Comparison of ENCODE assay signal across 1 cellular context in genomic region chr9:128870128-128870940, GRCh38.
TF ChIP-seq lines count a peak whose summit lies in the region.

No MANE protein-coding gene starts in this region.

TF ChIP-seq in K562, 482 proteins besides CTCF, POLR2A, EP300 and RAD21 (continued from another document and continues in another):
- TF ChIP-seq HINFP (tag; conservative IDR thresholded peaks at IDR 0.05; ENCODE audit: low read depth) (no peak), CREM (IDR thresholded peaks at IDR 0.05; ENCODE audit: low read depth) (0 out of 2 replicates have a peak, but pooled peaks have one; percentile 19), MTA3 (IDR thresholded peaks at IDR 0.05; ENCODE audit: borderline replicate concordance) (no peak), KDM1A (IDR thresholded peaks at IDR 0.05) (peak; percentile 87 to 90), ZFP36 (IDR thresholded peaks at IDR 0.05; ENCODE audit: low read depth, low read length, partially characterized antibody) (no peak), CBFA2T2 (conservative IDR thresholded peaks at IDR 0.05) (peak; percentile 90), AFF1 (IDR thresholded peaks at IDR 0.05; ENCODE audit: low read depth in 1 of 2, partially characterized antibody in 2 of 2) (no peak), ZNF311 (CRISPR knock-in tag; IDR thresholded peaks at IDR 0.05) (no peak), ZNF324 (CRISPR knock-in tag; IDR thresholded peaks at IDR 0.05) (no peak), XRCC4 (IDR thresholded peaks at IDR 0.05; ENCODE audit: extremely low read depth, insufficient read depth, insufficient read length) (no peak), ESRRA (IDR thresholded peaks at IDR 0.05; ENCODE audit: borderline replicate concordance, low read depth) (0 out of 2 replicates have a peak, but pooled peaks have one; percentile 9), NBN (IDR thresholded peaks at IDR 0.05; ENCODE audit: low read depth) (peak; percentile 25; the same call in 1 of the 2 replicates), RBM25 (IDR thresholded peaks at IDR 0.05; ENCODE audit: low read depth, low read length, severe bottlenecking) (peak; percentile 31), FOXP4 (CRISPR knock-in tag; IDR thresholded peaks at IDR 0.05; ENCODE audit: borderline replicate concordance) (0 out of 2 replicates have a peak, but pooled peaks have one; percentile 18), NR2C2 (CRISPR knock-in tag; IDR thresholded peaks at IDR 0.05) (no peak), NR2C2 (tag; IDR thresholded peaks at IDR 0.05) (no peak), ZNF121 (CRISPR knock-in tag; conservative IDR thresholded peaks at IDR 0.05) (peak; percentile 99), MTA2 (IDR thresholded peaks at IDR 0.05; ENCODE audit: low read depth) (peak; percentile 75), FOXM1 (IDR thresholded peaks at IDR 0.05; ENCODE audit: low read depth) (peak; percentile 49; the same call in 1 of the 2 replicates), FOXM1 (CRISPR knock-in tag; IDR thresholded peaks at IDR 0.05; ENCODE audit: low read depth) (no peak), PYGO2 (tag; IDR thresholded peaks at IDR 0.05) (no peak), RFX7 (CRISPR knock-in tag; IDR thresholded peaks at IDR 0.05) (no peak), HDAC1 (IDR thresholded peaks at IDR 0.05) (peak; percentile 12 to 60; a peak in 3 of 4 replicates), ZC3H11A (IDR thresholded peaks at IDR 0.05; ENCODE audit: low read depth, low read length) (no peak), POLR2AphosphoS5 (IDR thresholded peaks at IDR 0.05; ENCODE audit: control insufficient read depth, insufficient read depth, low read depth, low read length) (peak; percentile 55; the same call in 1 of the 2 replicates)
- TF ChIP-seq, protein P1, sequence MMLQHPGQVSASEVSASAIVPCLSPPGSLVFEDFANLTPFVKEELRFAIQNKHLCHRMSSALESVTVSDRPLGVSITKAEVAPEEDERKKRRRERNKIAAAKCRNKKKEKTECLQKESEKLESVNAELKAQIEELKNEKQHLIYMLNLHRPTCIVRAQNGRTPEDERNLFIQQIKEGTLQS (IDR thresholded peaks at IDR 0.05), result peak; percentile 63
- TF ChIP-seq, protein P1 (CRISPR knock-in tag; conservative IDR thresholded peaks at IDR 0.05), result 0 out of 2 replicates have a peak, but pooled peaks have one; percentile 16
- TF ChIP-seq, protein P2, sequence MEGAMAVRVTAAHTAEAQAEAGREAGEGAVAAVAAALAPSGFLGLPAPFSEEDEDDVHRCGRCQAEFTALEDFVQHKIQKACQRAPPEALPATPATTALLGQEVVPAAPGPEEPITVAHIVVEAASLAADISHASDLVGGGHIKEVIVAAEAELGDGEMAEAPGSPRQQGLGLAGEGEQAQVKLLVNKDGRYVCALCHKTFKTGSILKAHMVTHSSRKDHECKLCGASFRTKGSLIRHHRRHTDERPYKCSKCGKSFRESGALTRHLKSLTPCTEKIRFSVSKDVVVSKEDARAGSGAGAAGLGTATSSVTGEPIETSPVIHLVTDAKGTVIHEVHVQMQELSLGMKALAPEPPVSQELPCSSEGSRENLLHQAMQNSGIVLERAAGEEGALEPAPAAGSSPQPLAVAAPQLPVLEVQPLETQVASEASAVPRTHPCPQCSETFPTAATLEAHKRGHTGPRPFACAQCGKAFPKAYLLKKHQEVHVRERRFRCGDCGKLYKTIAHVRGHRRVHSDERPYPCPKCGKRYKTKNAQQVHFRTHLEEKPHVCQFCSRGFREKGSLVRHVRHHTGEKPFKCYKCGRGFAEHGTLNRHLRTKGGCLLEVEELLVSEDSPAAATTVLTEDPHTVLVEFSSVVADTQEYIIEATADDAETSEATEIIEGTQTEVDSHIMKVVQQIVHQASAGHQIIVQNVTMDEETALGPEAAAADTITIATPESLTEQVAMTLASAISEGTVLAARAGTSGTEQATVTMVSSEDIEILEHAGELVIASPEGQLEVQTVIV (CRISPR knock-in tag; IDR thresholded peaks at IDR 0.05; ENCODE audit: borderline replicate concordance), result no peak
- TF ChIP-seq, protein P3, sequence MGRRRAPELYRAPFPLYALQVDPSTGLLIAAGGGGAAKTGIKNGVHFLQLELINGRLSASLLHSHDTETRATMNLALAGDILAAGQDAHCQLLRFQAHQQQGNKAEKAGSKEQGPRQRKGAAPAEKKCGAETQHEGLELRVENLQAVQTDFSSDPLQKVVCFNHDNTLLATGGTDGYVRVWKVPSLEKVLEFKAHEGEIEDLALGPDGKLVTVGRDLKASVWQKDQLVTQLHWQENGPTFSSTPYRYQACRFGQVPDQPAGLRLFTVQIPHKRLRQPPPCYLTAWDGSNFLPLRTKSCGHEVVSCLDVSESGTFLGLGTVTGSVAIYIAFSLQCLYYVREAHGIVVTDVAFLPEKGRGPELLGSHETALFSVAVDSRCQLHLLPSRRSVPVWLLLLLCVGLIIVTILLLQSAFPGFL (CRISPR knock-in tag; IDR thresholded peaks at IDR 0.05), result no peak
- TF ChIP-seq, protein P4, sequence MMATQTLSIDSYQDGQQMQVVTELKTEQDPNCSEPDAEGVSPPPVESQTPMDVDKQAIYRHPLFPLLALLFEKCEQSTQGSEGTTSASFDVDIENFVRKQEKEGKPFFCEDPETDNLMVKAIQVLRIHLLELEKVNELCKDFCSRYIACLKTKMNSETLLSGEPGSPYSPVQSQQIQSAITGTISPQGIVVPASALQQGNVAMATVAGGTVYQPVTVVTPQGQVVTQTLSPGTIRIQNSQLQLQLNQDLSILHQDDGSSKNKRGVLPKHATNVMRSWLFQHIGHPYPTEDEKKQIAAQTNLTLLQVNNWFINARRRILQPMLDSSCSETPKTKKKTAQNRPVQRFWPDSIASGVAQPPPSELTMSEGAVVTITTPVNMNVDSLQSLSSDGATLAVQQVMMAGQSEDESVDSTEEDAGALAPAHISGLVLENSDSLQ (IDR thresholded peaks at IDR 0.05), result 0 out of 2 replicates have a peak, but pooled peaks have one; percentile 16
- TF ChIP-seq, protein P5, sequence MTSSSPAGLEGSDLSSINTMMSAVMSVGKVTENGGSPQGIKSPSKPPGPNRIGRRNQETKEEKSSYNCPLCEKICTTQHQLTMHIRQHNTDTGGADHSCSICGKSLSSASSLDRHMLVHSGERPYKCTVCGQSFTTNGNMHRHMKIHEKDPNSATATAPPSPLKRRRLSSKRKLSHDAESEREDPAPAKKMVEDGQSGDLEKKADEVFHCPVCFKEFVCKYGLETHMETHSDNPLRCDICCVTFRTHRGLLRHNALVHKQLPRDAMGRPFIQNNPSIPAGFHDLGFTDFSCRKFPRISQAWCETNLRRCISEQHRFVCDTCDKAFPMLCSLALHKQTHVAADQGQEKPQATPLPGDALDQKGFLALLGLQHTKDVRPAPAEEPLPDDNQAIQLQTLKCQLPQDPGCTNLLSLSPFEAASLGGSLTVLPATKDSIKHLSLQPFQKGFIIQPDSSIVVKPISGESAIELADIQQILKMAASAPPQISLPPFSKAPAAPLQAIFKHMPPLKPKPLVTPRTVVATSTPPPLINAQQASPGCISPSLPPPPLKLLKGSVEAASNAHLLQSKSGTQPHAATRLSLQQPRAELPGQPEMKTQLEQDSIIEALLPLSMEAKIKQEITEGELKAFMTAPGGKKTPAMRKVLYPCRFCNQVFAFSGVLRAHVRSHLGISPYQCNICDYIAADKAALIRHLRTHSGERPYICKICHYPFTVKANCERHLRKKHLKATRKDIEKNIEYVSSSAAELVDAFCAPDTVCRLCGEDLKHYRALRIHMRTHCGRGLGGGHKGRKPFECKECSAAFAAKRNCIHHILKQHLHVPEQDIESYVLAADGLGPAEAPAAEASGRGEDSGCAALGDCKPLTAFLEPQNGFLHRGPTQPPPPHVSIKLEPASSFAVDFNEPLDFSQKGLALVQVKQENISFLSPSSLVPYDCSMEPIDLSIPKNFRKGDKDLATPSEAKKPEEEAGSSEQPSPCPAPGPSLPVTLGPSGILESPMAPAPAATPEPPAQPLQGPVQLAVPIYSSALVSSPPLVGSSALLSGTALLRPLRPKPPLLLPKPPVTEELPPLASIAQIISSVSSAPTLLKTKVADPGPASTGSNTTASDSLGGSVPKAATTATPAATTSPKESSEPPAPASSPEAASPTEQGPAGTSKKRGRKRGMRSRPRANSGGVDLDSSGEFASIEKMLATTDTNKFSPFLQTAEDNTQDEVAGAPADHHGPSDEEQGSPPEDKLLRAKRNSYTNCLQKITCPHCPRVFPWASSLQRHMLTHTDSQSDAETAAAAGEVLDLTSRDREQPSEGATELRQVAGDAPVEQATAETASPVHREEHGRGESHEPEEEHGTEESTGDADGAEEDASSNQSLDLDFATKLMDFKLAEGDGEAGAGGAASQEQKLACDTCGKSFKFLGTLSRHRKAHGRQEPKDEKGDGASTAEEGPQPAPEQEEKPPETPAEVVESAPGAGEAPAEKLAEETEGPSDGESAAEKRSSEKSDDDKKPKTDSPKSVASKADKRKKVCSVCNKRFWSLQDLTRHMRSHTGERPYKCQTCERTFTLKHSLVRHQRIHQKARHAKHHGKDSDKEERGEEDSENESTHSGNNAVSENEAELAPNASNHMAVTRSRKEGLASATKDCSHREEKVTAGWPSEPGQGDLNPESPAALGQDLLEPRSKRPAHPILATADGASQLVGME (CRISPR knock-in tag; IDR thresholded peaks at IDR 0.05), result no peak
- TF ChIP-seq, protein P6, sequence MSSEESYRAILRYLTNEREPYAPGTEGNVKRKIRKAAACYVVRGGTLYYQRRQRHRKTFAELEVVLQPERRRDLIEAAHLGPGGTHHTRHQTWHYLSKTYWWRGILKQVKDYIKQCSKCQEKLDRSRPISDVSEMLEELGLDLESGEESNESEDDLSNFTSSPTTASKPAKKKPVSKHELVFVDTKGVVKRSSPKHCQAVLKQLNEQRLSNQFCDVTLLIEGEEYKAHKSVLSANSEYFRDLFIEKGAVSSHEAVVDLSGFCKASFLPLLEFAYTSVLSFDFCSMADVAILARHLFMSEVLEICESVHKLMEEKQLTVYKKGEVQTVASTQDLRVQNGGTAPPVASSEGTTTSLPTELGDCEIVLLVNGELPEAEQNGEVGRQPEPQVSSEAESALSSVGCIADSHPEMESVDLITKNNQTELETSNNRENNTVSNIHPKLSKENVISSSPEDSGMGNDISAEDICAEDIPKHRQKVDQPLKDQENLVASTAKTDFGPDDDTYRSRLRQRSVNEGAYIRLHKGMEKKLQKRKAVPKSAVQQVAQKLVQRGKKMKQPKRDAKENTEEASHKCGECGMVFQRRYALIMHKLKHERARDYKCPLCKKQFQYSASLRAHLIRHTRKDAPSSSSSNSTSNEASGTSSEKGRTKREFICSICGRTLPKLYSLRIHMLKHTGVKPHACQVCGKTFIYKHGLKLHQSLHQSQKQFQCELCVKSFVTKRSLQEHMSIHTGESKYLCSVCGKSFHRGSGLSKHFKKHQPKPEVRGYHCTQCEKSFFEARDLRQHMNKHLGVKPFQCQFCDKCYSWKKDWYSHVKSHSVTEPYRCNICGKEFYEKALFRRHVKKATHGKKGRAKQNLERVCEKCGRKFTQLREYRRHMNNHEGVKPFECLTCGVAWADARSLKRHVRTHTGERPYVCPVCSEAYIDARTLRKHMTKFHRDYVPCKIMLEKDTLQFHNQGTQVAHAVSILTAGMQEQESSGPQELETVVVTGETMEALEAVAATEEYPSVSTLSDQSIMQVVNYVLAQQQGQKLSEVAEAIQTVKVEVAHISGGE (CRISPR knock-in tag; IDR thresholded peaks at IDR 0.05), result no peak
